In the genomic region with DNA sequence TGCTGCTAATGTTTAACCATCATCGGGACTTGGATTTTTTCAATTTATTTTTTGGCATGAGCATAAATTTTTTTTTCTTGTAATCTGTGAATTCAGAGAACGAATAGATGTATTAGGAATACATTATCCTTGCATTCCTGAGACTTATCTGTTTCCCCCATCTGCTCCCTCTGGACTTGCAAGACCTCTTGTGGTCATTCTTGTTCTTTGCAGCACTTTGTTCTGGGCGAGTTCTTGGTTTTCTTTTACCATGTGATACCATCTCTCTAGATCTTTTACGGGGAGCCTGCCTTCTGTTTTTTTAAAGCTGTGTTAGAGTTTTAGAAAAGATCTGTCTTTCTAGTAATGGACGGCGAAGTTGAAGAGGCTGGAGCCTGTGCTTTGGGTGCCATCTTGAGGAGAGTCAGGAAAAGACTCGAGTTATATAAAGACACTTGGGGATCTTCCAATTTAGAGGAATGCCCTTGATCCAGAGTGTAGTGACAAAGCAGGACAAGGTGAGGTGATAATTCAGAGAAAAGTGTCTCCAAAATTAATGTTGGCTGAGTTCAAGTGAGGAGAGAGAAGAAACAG, we compare ENCODE assay signal across 9 cellular contexts. TPM values are rescaled to one million over a fixed set of nuclear protein-coding genes. Genes with fewer than 3 reads are reported as not detected.
DNase-seq lines count a peak whose midpoint lies in the region; ATAC-seq and TF ChIP-seq lines count a peak whose summit lies in the region.
"Not testable (repeated sequence)": the region's sequence is repeated elsewhere in the genome, so short reads cannot be mapped to it uniquely, and the experiment has no call there.
"Had no signal": no experiment of that assay in that cellular context is flagged by ENCODE, and none has a peak within 500 bp of the region (broad histone marks: within the 10 kb centered on the region; RNA-seq: fewer than 3 reads in every experiment).

No MANE protein-coding gene starts in this region.

- not testable (repeated sequence) for H3K9ac ChIP-seq in colonic mucosa (ENCODE audit: low read depth in 2 of 2, low read length in 2 of 2)

- H3K27ac ChIP-seq in CD4-positive, alpha-beta T cell (ENCODE audit: low read depth, low read length); colonic mucosa; heart left ventricle; thoracic aorta: not testable (repeated sequence)

- not testable (repeated sequence) for H3K27me3 Mint-ChIP-seq in CD4-positive, alpha-beta T cell; activated CD4-positive, alpha-beta T cell treated with anti-CD3 and anti-CD28 coated beads for 36 hours; nephron progenitor cell (ENCODE audit: low read depth, poor library complexity)

- not testable (repeated sequence) for H3K4me1 Mint-ChIP-seq in CD4-positive, alpha-beta T cell (ENCODE audit: low read depth); activated CD4-positive, alpha-beta T cell treated with anti-CD3 and anti-CD28 coated beads for 36 hours; nephron progenitor cell

- not testable (repeated sequence) for TF ChIP-seq CTCF in CD4-positive, alpha-beta T cell (IDR thresholded peaks at IDR 0.05); colonic mucosa (IDR thresholded peaks at IDR 0.05); thoracic aorta (IDR thresholded peaks at IDR 0.05)
- TF ChIP-seq CTCF in heart left ventricle (IDR thresholded peaks at IDR 0.05) (peak in 5 of 12 donors; percentile 12 to 23 (median 18)), nephron progenitor cell (IDR thresholded peaks at IDR 0.05) (peak; percentile 12)

- not testable (repeated sequence) for H3K36me3 Mint-ChIP-seq in CD4-positive, alpha-beta T cell (ENCODE audit: low read depth); activated CD4-positive, alpha-beta T cell treated with anti-CD3 and anti-CD28 coated beads for 36 hours (ENCODE audit: low read depth); nephron progenitor cell (ENCODE audit: low read depth)

- H3K36me3 ChIP-seq in colonic mucosa, heart left ventricle, thoracic aorta: not testable (repeated sequence)

- not testable (repeated sequence) for H3K9me3 Mint-ChIP-seq in CD4-positive, alpha-beta T cell; activated CD4-positive, alpha-beta T cell treated with anti-CD3 and anti-CD28 coated beads for 36 hours (ENCODE audit: low read depth); nephron progenitor cell

- not testable (repeated sequence) for H3K9me3 ChIP-seq in CD4-positive, alpha-beta T cell (ENCODE audit: control insufficient read depth, low read length); colonic mucosa; heart left ventricle; thoracic aorta

- not testable (repeated sequence) for H3K4me3 ChIP-seq in colonic mucosa, heart left ventricle, thoracic aorta

- 11 to 18% (median 13%) methylated on average over 3 to 4 of the region's 7 CpGs for WGBS in heart left ventricle, 4 donors

- H3K4me3 Mint-ChIP-seq in CD4-positive, alpha-beta T cell; activated CD4-positive, alpha-beta T cell treated with anti-CD3 and anti-CD28 coated beads for 36 hours; nephron progenitor cell: not testable (repeated sequence)

- intact Hi-C loops in CD4-positive, alpha-beta T cell (cut with DNase I, micrococcal nuclease); activated CD4-positive, alpha-beta T cell treated with anti-CD3 and anti-CD28 coated beads for 36 hours (cut with DNase I, micrococcal nuclease); colonic mucosa (cut with DNase I); heart left ventricle (cut with DNase I): not testable (repeated sequence)

- POLR2A ChIA-PET in CD4-positive, alpha-beta T cell (lab: Charles Lee); activated CD4-positive, alpha-beta T cell treated with anti-CD3 and anti-CD28 coated beads for 36 hours (lab: Charles Lee): not testable (repeated sequence)

- not testable (repeated sequence) for H3K27ac Mint-ChIP-seq in CD4-positive, alpha-beta T cell; activated CD4-positive, alpha-beta T cell treated with anti-CD3 and anti-CD28 coated beads for 36 hours; nephron progenitor cell

- peak; percentile 74 for ATAC-seq in CD4-positive, alpha-beta T cell (ENCODE audit: poor library complexity)
- ATAC-seq in GM21723 (IDR thresholded peaks at IDR 0.05; ENCODE audit: unreplicated experiment) (peak; percentile 75), HG03354 (IDR thresholded peaks at IDR 0.05; ENCODE audit: poor library complexity, severe bottlenecking, unreplicated experiment) (peak; percentile 46), heart left ventricle (peak; percentile 73 to 93 (median 84)), thoracic aorta (ENCODE audit: insufficient number of reproducible peaks, low FRiP score, low read depth) (peak; percentile 47)
- peak; percentile 72 for ATAC-seq in activated CD4-positive, alpha-beta T cell treated with anti-CD3 and anti-CD28 coated beads for 36 hours

- CTCF ChIA-PET in CD4-positive, alpha-beta T cell (lab: Charles Lee); activated CD4-positive, alpha-beta T cell treated with anti-CD3 and anti-CD28 coated beads for 36 hours (lab: Charles Lee): not testable (repeated sequence)

- TF ChIP-seq POLR2A in heart left ventricle (IDR thresholded peaks at IDR 0.05), result not testable (repeated sequence)

- not testable (repeated sequence) for H3K27me3 ChIP-seq in CD4-positive, alpha-beta T cell (ENCODE audit: control insufficient read depth, insufficient read depth, low read length); colonic mucosa; heart left ventricle; thoracic aorta (replicated peaks; ENCODE audit: insufficient read depth)

- DNase-seq in CD4-positive, alpha-beta T cell; activated CD4-positive, alpha-beta T cell treated with anti-CD3 and anti-CD28 coated beads for 36 hours; nephron progenitor cell; thoracic aorta (ENCODE audit: low spot score): not testable (repeated sequence)
- DNase-seq in colonic mucosa (peak; percentile 19), heart left ventricle (peak in 2 of 5 donors; percentile 2 to 17)

- not testable (repeated sequence) for H3K4me1 ChIP-seq in colonic mucosa; heart left ventricle; thoracic aorta (ENCODE audit: control insufficient read depth in 1 of 2, low read depth in 2 of 2)

RNA-seq across cellular contexts. Expression of a gene that starts 8.3 kb away (rescaled TPM):
- under 1 TPM; 0.25 to 0.47 TPM for total RNA-seq in CD4-positive, alpha-beta T cell
- 1 to 10 TPM in 1 of 2 experiments, not detected in 1; 1.4 TPM for total RNA-seq in activated CD4-positive, alpha-beta T cell treated with anti-CD3 and anti-CD28 coated beads for 36 hours
- 1 to 10 TPM; 1.3 to 2.0 TPM for total RNA-seq in colonic mucosa
- under 1 TPM in 2 of 9 donors, not detected in 7; 0.24 to 0.43 TPM for total RNA-seq in heart left ventricle
- polyA plus RNA-seq in heart left ventricle, result not detected
- not detected for total RNA-seq in thoracic aorta
- total RNA-seq: mesenteric fat pad had no signal

RNA-seq across cellular contexts. Expression of a gene that starts 57.5 kb away (rescaled TPM):
- total RNA-seq in CD4-positive, alpha-beta T cell, result 10 to 100 TPM; 29.6 to 30.2 TPM
- total RNA-seq in activated CD4-positive, alpha-beta T cell treated with anti-CD3 and anti-CD28 coated beads for 36 hours, result 10 to 100 TPM; 47.6 to 50.6 TPM
- 1 to 10 TPM in 1 of 2 donors, under 1 TPM in 1; 0.32 to 1.4 TPM for total RNA-seq in colonic mucosa
- total RNA-seq in heart left ventricle, result 1 to 10 TPM in 1 of 9 donors, under 1 TPM in 8; 0.12 to 2.5 (median 0.38) TPM
- polyA plus RNA-seq in heart left ventricle, result under 1 TPM; 0.27 to 0.28 TPM
- total RNA-seq in thoracic aorta, result 1 to 10 TPM; 2.2 to 6.1 TPM

Comparison
In these comparisons a context has a peak if more than half of its experiments do, and no peak if none do; other contexts are left out.
1. RNA of a gene that starts 57.5 kb away (total RNA-seq): 47.6 to 50.6 TPM in activated CD4-positive, alpha-beta T cell treated with anti-CD3 and anti-CD28 coated beads for 36 hours and 29.6 to 30.2 TPM in CD4-positive, alpha-beta T cell; 2.2 to 6.1 TPM in thoracic aorta, 0.32 to 1.4 TPM in colonic mucosa and 0.12 to 2.5 TPM in heart left ventricle; every median in the first group is over 4 times any median in the second.
2. Peak in every context shown above with its lines, with median percentiles within 50 percentile points of each other: ATAC-seq.